In the genomic region with DNA sequence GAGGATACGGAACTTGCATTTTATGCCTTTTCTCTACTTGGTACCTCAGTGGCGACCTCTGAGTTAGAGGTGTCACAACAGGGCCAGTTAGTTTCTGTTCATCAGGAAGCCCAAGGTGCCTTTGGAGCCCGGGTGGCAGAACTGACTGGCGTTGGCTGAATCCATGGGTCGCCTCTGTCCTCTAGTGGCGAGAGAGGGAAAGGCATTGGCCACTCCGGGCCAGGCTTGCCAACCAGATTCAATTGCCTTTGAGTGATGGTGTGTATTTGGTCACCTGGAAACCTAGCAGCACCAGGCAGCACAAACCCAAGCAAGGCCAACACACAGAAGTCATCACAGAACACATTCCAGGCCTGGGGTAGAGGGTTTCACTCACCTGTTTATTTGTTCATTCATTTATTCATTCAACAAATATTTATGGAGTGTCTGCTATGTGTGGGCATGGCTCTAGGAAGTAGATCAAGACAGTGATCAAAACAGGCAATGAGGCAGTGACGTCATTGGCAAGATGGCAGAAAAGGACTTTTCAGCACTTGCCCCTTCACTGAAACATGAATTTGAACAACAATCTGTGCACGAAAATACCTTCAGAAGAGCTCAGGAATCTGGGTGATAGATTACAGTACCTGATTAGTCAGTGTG, we compare ENCODE assay signal across 9 cellular contexts. TPM values are rescaled to one million over a fixed set of nuclear protein-coding genes. Genes with fewer than 3 reads are reported as not detected.
DNase-seq lines count a peak whose midpoint lies in the region; ATAC-seq and TF ChIP-seq lines count a peak whose summit lies in the region.
"Had no signal": no experiment of that assay in that cellular context is flagged by ENCODE, and none has a peak within 500 bp of the region (broad histone marks: within the 10 kb centered on the region; RNA-seq: fewer than 3 reads in every experiment).

No MANE protein-coding gene starts in this region.

- H3K27ac ChIP-seq in CD4-positive, CD25-positive, alpha-beta regulatory T cell (ENCODE audit: insufficient read depth, low read length, poor library complexity, severe bottlenecking) = no peak overlapping the region
- H3K27ac ChIP-seq in left lung = no peak overlapping the region

- no peak for TF ChIP-seq POLR2A in GM18505 (IDR thresholded peaks at IDR 0.05; ENCODE audit: borderline replicate concordance, extremely low read depth, insufficient read depth, insufficient read length)

- H3K4me1 ChIP-seq in CD4-positive, CD25-positive, alpha-beta regulatory T cell (ENCODE audit: control insufficient read depth, insufficient read depth, low read length, poor library complexity, severe bottlenecking) = no peaks in the 10 kb centered on the region
- H3K4me1 ChIP-seq in left lung = no peaks in the 10 kb centered on the region

- no peak overlapping the region for H3K27ac Mint-ChIP-seq in CD4-positive, CD25-positive, alpha-beta regulatory T cell
- no peak overlapping the region for H3K27ac Mint-ChIP-seq in T-helper 2 cell treated with Interferon-gamma antibody and Interleukin-4, amounts not matched to agents 5 μg/mL and 100 μg/mL, for 36 hours
- H3K27ac Mint-ChIP-seq: IgD-negative memory B cell had no signal

- no peaks in the 10 kb centered on the region for H3K36me3 Mint-ChIP-seq in CD4-positive, CD25-positive, alpha-beta regulatory T cell
- no peaks in the 10 kb centered on the region for H3K36me3 Mint-ChIP-seq in T-helper 2 cell treated with Interferon-gamma antibody and Interleukin-4, amounts not matched to agents 5 μg/mL and 100 μg/mL, for 36 hours (ENCODE audit: low read depth)

- no peaks in the 10 kb centered on the region for H3K9me3 ChIP-seq in CD4-positive, CD25-positive, alpha-beta regulatory T cell (ENCODE audit: control insufficient read depth in 2 of 2, low read length in 2 of 2)
- no peaks in the 10 kb centered on the region for H3K9me3 ChIP-seq in left lung

- peak; percentile 73 to 86 for TF ChIP-seq CTCF in left lung (IDR thresholded peaks at IDR 0.05)

- no peak overlapping the region for H3K4me3 Mint-ChIP-seq in CD4-positive, CD25-positive, alpha-beta regulatory T cell
- H3K4me3 Mint-ChIP-seq in T-helper 2 cell treated with Interferon-gamma antibody and Interleukin-4, amounts not matched to agents 5 μg/mL and 100 μg/mL, for 36 hours = no peak overlapping the region
- H3K4me3 Mint-ChIP-seq: IgD-negative memory B cell had no signal

- H3K4me3 ChIP-seq in CD4-positive, CD25-positive, alpha-beta regulatory T cell (ENCODE audit: low read depth, low read length) = no peak overlapping the region
- no peak overlapping the region for H3K4me3 ChIP-seq in left lung

- H3K4me1 Mint-ChIP-seq in CD4-positive, CD25-positive, alpha-beta regulatory T cell = no peaks in the 10 kb centered on the region
- H3K4me1 Mint-ChIP-seq in T-helper 2 cell treated with Interferon-gamma antibody and Interleukin-4, amounts not matched to agents 5 μg/mL and 100 μg/mL, for 36 hours (ENCODE audit: low read depth) = no peaks in the 10 kb centered on the region
- H3K4me1 Mint-ChIP-seq: IgD-negative memory B cell had no signal

- peak; percentile 3 to 48 (median 3) for DNase-seq in CD4-positive, CD25-positive, alpha-beta regulatory T cell
- DNase-seq in NCI-H1105 (lab: John Stamatoyannopoulos, UW) (peak; percentile 64), dedifferentiated amniotic fluid mesenchymal stem cell (ENCODE audit: extremely low spot score) (peak; percentile 44), left lung (peak in 1 of 2 donors; percentile 45)
- DNase-seq in T-helper 2 cell treated with Interferon-gamma antibody and Interleukin-4, amounts not matched to agents 5 μg/mL and 100 μg/mL, for 36 hours (ENCODE audit: low spot score) = peak; percentile 27
- DNase-seq in stimulated activated CD4-positive, alpha-beta T cell treated with anti-CD3 and anti-CD28 coated beads, TNF-alpha, amount 100 ng/mL, for 24 hours (ENCODE audit: low read depth in 3 of 3) = peak in 2 of 3 experiments; percentile 7 to 44

- peaks cover 4% of the 10 kb centered on the region for H3K27me3 ChIP-seq in CD4-positive, CD25-positive, alpha-beta regulatory T cell (ENCODE audit: control insufficient read depth, insufficient read depth, low read length)
- peaks cover 0 to 30% of the 10 kb centered on the region in 2 donors for H3K27me3 ChIP-seq in left lung

- intact Hi-C loops in left lung (cut with DNase I) = loop anchor here in 1 of 2 donors (5.0 kb wide), 1 partner anchor 146 kb away; no protein-coding TSS in a partner anchor

- peak; percentile 31 to 34 for ATAC-seq in CD4-positive, CD25-positive, alpha-beta regulatory T cell (ENCODE audit: low read depth in 2 of 2)
- peak; percentile 59 for ATAC-seq in GM21423 (IDR thresholded peaks at IDR 0.05; ENCODE audit: unreplicated experiment)
- peak; percentile 95 for ATAC-seq in left lung
- ATAC-seq in GM18505 (IDR thresholded peaks at IDR 0.05; ENCODE audit: unreplicated experiment) = no peak

- H3K27me3 Mint-ChIP-seq in CD4-positive, CD25-positive, alpha-beta regulatory T cell = peaks cover 11% of the 10 kb centered on the region
- peaks cover 9% of the 10 kb centered on the region for H3K27me3 Mint-ChIP-seq in T-helper 2 cell treated with Interferon-gamma antibody and Interleukin-4, amounts not matched to agents 5 μg/mL and 100 μg/mL, for 36 hours (ENCODE audit: low read depth)

- H3K9me3 Mint-ChIP-seq in CD4-positive, CD25-positive, alpha-beta regulatory T cell = no peaks in the 10 kb centered on the region
- H3K9me3 Mint-ChIP-seq in T-helper 2 cell treated with Interferon-gamma antibody and Interleukin-4, amounts not matched to agents 5 μg/mL and 100 μg/mL, for 36 hours = no peaks in the 10 kb centered on the region
- H3K9me3 Mint-ChIP-seq: IgD-negative memory B cell had no signal

- no peaks in the 10 kb centered on the region for H3K36me3 ChIP-seq in CD4-positive, CD25-positive, alpha-beta regulatory T cell (ENCODE audit: control insufficient read depth, insufficient read depth, low read length)
- no peaks in the 10 kb centered on the region for H3K36me3 ChIP-seq in left lung

RNA-seq across cellular contexts. Expression of gene KCNA5, which starts 40.5 kb away (rescaled TPM):
- not detected for total RNA-seq in CD4-positive, CD25-positive, alpha-beta regulatory T cell
- polyA plus RNA-seq in CD4-positive, CD25-positive, alpha-beta regulatory T cell = not detected
- total RNA-seq in left lung = 1 to 10 TPM in 1 of 2 donors, under 1 TPM in 1; 0.50 to 1.7 TPM
- polyA plus RNA-seq: IgD-negative memory B cell had no signal
